ENCODE assay signal across 1 cellular context in genomic region chr15:59339252-59339672, GRCh38.
TF ChIP-seq lines count a peak whose summit lies in the region.

No MANE protein-coding gene starts in this region.

TF ChIP-seq in HepG2, 621 proteins besides CTCF, POLR2A, EP300 and RAD21 (continued from another document and continues in another):
- TF ChIP-seq PAXIP1 (CRISPR knock-in tag; conservative IDR thresholded peaks at IDR 0.05) = peak; percentile 66
- TF ChIP-seq ZNF644 (CRISPR knock-in tag; IDR thresholded peaks at IDR 0.05; ENCODE audit: low read depth) = peak; percentile 64; the same call in 1 of the 2 replicates
- TF ChIP-seq NFIC (IDR thresholded peaks at IDR 0.05; ENCODE audit: low read length) = no peak
- no peak for TF ChIP-seq MXD1 (CRISPR knock-in tag; IDR thresholded peaks at IDR 0.05)
- TF ChIP-seq SCMH1 (CRISPR knock-in tag; IDR thresholded peaks at IDR 0.05; ENCODE audit: borderline replicate concordance) = no peak
- TF ChIP-seq ZNF160 (CRISPR knock-in tag; IDR thresholded peaks at IDR 0.05) = no peak
- TF ChIP-seq ZNF629 (CRISPR knock-in tag; conservative IDR thresholded peaks at IDR 0.05) = no peak
- TF ChIP-seq PPARG (CRISPR knock-in tag; conservative IDR thresholded peaks at IDR 0.05) = peak; percentile 93
- no peak for TF ChIP-seq MZF1 (CRISPR knock-in tag; IDR thresholded peaks at IDR 0.05; ENCODE audit: borderline replicate concordance)
- TF ChIP-seq ATF7-NPFF (CRISPR knock-in tag; IDR thresholded peaks at IDR 0.05; ENCODE audit: low read depth) = no peak
- TF ChIP-seq SP2 (CRISPR knock-in tag; IDR thresholded peaks at IDR 0.05) = no peak
- no peak for TF ChIP-seq ZBTB26 (CRISPR knock-in tag; IDR thresholded peaks at IDR 0.05; ENCODE audit: borderline replicate concordance)
- no peak for TF ChIP-seq BCL3 (CRISPR knock-in tag; IDR thresholded peaks at IDR 0.05)
- no peak for TF ChIP-seq IKZF1 (IDR thresholded peaks at IDR 0.05)
- peak; percentile 86; the same call in 1 of the 2 replicates for TF ChIP-seq SIX4 (CRISPR knock-in tag; IDR thresholded peaks at IDR 0.05)
- TF ChIP-seq SP5 (CRISPR knock-in tag; IDR thresholded peaks at IDR 0.05; ENCODE audit: borderline replicate concordance, low read depth) = 0 out of 2 replicates have a peak, but pooled peaks have one; percentile 45
- no peak for TF ChIP-seq POGZ (CRISPR knock-in tag; IDR thresholded peaks at IDR 0.05)
- peak; percentile 64; the same call in 1 of the 2 replicates for TF ChIP-seq HDAC2 (CRISPR knock-in tag; IDR thresholded peaks at IDR 0.05)
- no peak for TF ChIP-seq ZNF354B (CRISPR knock-in tag; IDR thresholded peaks at IDR 0.05)
- TF ChIP-seq TAF1 (CRISPR knock-in tag; IDR thresholded peaks at IDR 0.05) = no peak
- no peak for TF ChIP-seq ZNF34 (CRISPR knock-in tag; IDR thresholded peaks at IDR 0.05; ENCODE audit: borderline replicate concordance)
- no peak for TF ChIP-seq RELA (CRISPR knock-in tag; IDR thresholded peaks at IDR 0.05)
- TF ChIP-seq ZNF121 (CRISPR knock-in tag; IDR thresholded peaks at IDR 0.05) = no peak
- TF ChIP-seq FUBP1 (CRISPR knock-in tag; IDR thresholded peaks at IDR 0.05; ENCODE audit: borderline replicate concordance) = no peak
- TF ChIP-seq PRMT3 (CRISPR knock-in tag; IDR thresholded peaks at IDR 0.05; ENCODE audit: borderline replicate concordance, low read depth) = no peak
- TF ChIP-seq GTF3A (CRISPR knock-in tag; conservative IDR thresholded peaks at IDR 0.05) = no peak
- TF ChIP-seq AGO1 (IDR thresholded peaks at IDR 0.05; ENCODE audit: low read depth, low read length, poor library complexity, severe bottlenecking) = no peak
- TF ChIP-seq GPN1 (CRISPR knock-in tag; IDR thresholded peaks at IDR 0.05; ENCODE audit: borderline replicate concordance) = no peak
- TF ChIP-seq ZSCAN22 (CRISPR knock-in tag; IDR thresholded peaks at IDR 0.05) = no peak
- TF ChIP-seq RARA (CRISPR knock-in tag; IDR thresholded peaks at IDR 0.05) = peak; percentile 56
- no peak for TF ChIP-seq SOX6 (IDR thresholded peaks at IDR 0.05)
- peak; percentile 47; the same call in 1 of the 2 replicates for TF ChIP-seq SOX6 (CRISPR knock-in tag; IDR thresholded peaks at IDR 0.05)
- TF ChIP-seq ZNF251 (CRISPR knock-in tag; IDR thresholded peaks at IDR 0.05) = no peak
- TF ChIP-seq PRPF4 (IDR thresholded peaks at IDR 0.05; ENCODE audit: low read depth, low read length, poor library complexity, severe bottlenecking) = no peak
- peak; percentile 47; the same call in 1 of the 2 replicates for TF ChIP-seq ZNF503 (CRISPR knock-in tag; IDR thresholded peaks at IDR 0.05)
- TF ChIP-seq STAG1 (CRISPR knock-in tag; IDR thresholded peaks at IDR 0.05) = 0 out of 2 replicates have a peak, but pooled peaks have one; percentile 3
- TF ChIP-seq GZF1 (CRISPR knock-in tag; IDR thresholded peaks at IDR 0.05) = no peak
- TF ChIP-seq ZNF792 (CRISPR knock-in tag; IDR thresholded peaks at IDR 0.05) = peak; percentile 52; the same call in 1 of the 2 replicates
- no peak for TF ChIP-seq NFE2L1 (CRISPR knock-in tag; IDR thresholded peaks at IDR 0.05; ENCODE audit: borderline replicate concordance)
- TF ChIP-seq NR2F6 (IDR thresholded peaks at IDR 0.05) = peak; percentile 92
- peak; percentile 88 for TF ChIP-seq NR2F6 (CRISPR knock-in tag; IDR thresholded peaks at IDR 0.05)
- TF ChIP-seq PATZ1 (CRISPR knock-in tag; IDR thresholded peaks at IDR 0.05) = peak; percentile 34; the same call in 1 of the 2 replicates
- no peak for TF ChIP-seq NFATC3 (CRISPR knock-in tag; IDR thresholded peaks at IDR 0.05)
- TF ChIP-seq ZNF547 (CRISPR knock-in tag; IDR thresholded peaks at IDR 0.05) = no peak
- TF ChIP-seq ZNF556 (CRISPR knock-in tag; IDR thresholded peaks at IDR 0.05; ENCODE audit: borderline replicate concordance) = no peak
- peak; percentile 79; the same call in 1 of the 2 replicates for TF ChIP-seq FOXJ3 (CRISPR knock-in tag; IDR thresholded peaks at IDR 0.05; ENCODE audit: borderline replicate concordance)
- no peak for TF ChIP-seq ZNF124 (CRISPR knock-in tag; IDR thresholded peaks at IDR 0.05)
- no peak for TF ChIP-seq ZNF777 (CRISPR knock-in tag; IDR thresholded peaks at IDR 0.05)
- TF ChIP-seq ZNF136 (CRISPR knock-in tag; IDR thresholded peaks at IDR 0.05; ENCODE audit: low read depth) = no peak
- TF ChIP-seq KAT8 (CRISPR knock-in tag; IDR thresholded peaks at IDR 0.05) = no peak
- no peak for TF ChIP-seq ZNF775 (CRISPR knock-in tag; IDR thresholded peaks at IDR 0.05; ENCODE audit: borderline replicate concordance)
- 0 out of 2 replicates have a peak, but pooled peaks have one; percentile 24 for TF ChIP-seq YEATS4 (CRISPR knock-in tag; IDR thresholded peaks at IDR 0.05; ENCODE audit: borderline replicate concordance)
- TF ChIP-seq ZNF776 (CRISPR knock-in tag; IDR thresholded peaks at IDR 0.05) = no peak
- no peak for TF ChIP-seq ZBTB7B (CRISPR knock-in tag; IDR thresholded peaks at IDR 0.05)
- peak; percentile 65 for TF ChIP-seq FOXA3 (CRISPR knock-in tag; IDR thresholded peaks at IDR 0.05)
- TF ChIP-seq MXD3 (CRISPR knock-in tag; IDR thresholded peaks at IDR 0.05) = no peak
- TF ChIP-seq ATF7 (IDR thresholded peaks at IDR 0.05) = no peak
- TF ChIP-seq ATF7 (CRISPR knock-in tag; IDR thresholded peaks at IDR 0.05) = no peak
- TF ChIP-seq NR2F1 (CRISPR knock-in tag; IDR thresholded peaks at IDR 0.05) = peak; percentile 57 to 60; a peak in 2 of 4 replicates
- no peak for TF ChIP-seq SRSF1 (optimal IDR thresholded peaks at IDR 0.05; ENCODE audit: low read depth, low read length)
- peak; percentile 46; the same call in 1 of the 2 replicates for TF ChIP-seq MIXL1 (CRISPR knock-in tag; IDR thresholded peaks at IDR 0.05)
- TF ChIP-seq CREB1 (IDR thresholded peaks at IDR 0.05) = no peak
- TF ChIP-seq CREB1 (CRISPR knock-in tag; IDR thresholded peaks at IDR 0.05) = peak; percentile 47; the same call in 1 of the 2 replicates
- no peak for TF ChIP-seq ISX (CRISPR knock-in tag; conservative IDR thresholded peaks at IDR 0.05)
- no peak for TF ChIP-seq POLR2AphosphoS5 (IDR thresholded peaks at IDR 0.05; ENCODE audit: low read depth, low read length)
- 0 out of 2 replicates have a peak, but pooled peaks have one; percentile 24 for TF ChIP-seq PHF21A (CRISPR knock-in tag; IDR thresholded peaks at IDR 0.05)
- TF ChIP-seq BORCS8-MEF2B (CRISPR knock-in tag; IDR thresholded peaks at IDR 0.05) = no peak
- TF ChIP-seq ZNF674 (CRISPR knock-in tag; IDR thresholded peaks at IDR 0.05; ENCODE audit: low read depth) = no peak
- TF ChIP-seq ISL2 (CRISPR knock-in tag; IDR thresholded peaks at IDR 0.05) = peak; percentile 70; the same call in 1 of the 2 replicates
- TF ChIP-seq FOXK1 (CRISPR knock-in tag; IDR thresholded peaks at IDR 0.05; ENCODE audit: borderline replicate concordance, low read depth) = 0 out of 2 replicates have a peak, but pooled peaks have one; percentile 15
- TF ChIP-seq ZNF549 (CRISPR knock-in tag; IDR thresholded peaks at IDR 0.05) = no peak
